In the genomic region with DNA sequence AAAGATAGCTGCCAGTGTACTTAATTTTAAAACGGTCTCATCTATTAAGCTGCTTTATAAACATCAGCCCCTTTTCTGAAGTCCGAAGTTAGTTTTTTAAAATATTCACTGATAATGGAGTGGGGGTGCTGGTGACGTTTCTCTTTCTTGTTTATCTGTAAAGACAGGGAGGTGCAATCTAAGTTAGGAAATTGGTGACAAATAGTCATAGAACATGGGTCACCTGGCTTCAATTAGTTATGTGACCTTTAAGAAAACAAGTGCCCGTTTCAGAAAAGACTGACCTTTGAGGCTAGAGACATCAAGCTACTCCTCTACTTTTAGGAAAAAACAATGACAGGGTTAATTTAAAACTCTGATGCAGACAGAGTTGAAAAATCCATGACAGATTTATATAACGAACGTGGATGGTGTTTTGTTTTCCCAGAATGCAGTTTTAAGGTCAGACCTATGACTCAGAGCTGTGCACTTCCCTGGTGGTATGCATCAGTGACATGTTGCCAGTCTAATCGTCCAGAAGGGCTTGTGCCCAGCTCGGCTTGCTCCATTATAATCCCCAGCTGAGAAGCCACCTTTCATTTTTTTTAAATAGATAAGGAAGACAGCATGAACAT, we compare ENCODE assay signal across 10 cellular contexts. TPM values are rescaled to one million over a fixed set of nuclear protein-coding genes. Genes with fewer than 3 reads are reported as not detected.
DNase-seq lines count a peak whose midpoint lies in the region; TF ChIP-seq lines count a peak whose summit lies in the region.
"Had no signal": no experiment of that assay in that cellular context is flagged by ENCODE, and none has a peak within 500 bp of the region (broad histone marks: within the 10 kb centered on the region; RNA-seq: fewer than 3 reads in every experiment).

No MANE protein-coding gene starts in this region.

- H3K9ac ChIP-seq in liver (ENCODE audit: low read depth in 1 of 2, low read length in 2 of 2) = peak overlapping the region; percentile 9 to 53

- no peaks in the 10 kb centered on the region for H3K27me3 ChIP-seq in liver (ENCODE audit: control insufficient read depth in 4 of 4, insufficient read depth in 4 of 4, low read length in 3 of 4)
- H3K27me3 ChIP-seq in uterus = no peaks in the 10 kb centered on the region
- no peaks in the 10 kb centered on the region for H3K27me3 ChIP-seq in HAP-1 (ENCODE audit: low read depth)

- in situ Hi-C loops in HAP-1 (cut with MboI; ENCODE audit: low sequenced_read_pairs) = no loop called here

- H3K36me3 ChIP-seq in liver (ENCODE audit: control insufficient read depth in 4 of 4, insufficient read depth in 3 of 4, low read depth in 1 of 4, low read length in 3 of 4) (no peaks in the 10 kb centered on the region), uterus (no peaks in the 10 kb centered on the region), HAP-1 (replicated peaks) (no peaks in the 10 kb centered on the region)

- peaks cover 1 to 17% (median 6%) of the 10 kb centered on the region in 4 donors for H3K4me1 ChIP-seq in liver (ENCODE audit: control insufficient read depth in 4 of 4, insufficient read depth in 4 of 4, low read length in 3 of 4)
- H3K4me1 ChIP-seq in uterus = peaks cover 0 to 9% of the 10 kb centered on the region in 2 donors
- H3K4me1 ChIP-seq in HAP-1 = peaks cover 6% of the 10 kb centered on the region; the same call in 1 of the 2 replicates

- H3K9me3 ChIP-seq in liver (ENCODE audit: control insufficient read depth in 4 of 4, low read length in 3 of 4) = no peaks in the 10 kb centered on the region
- H3K9me3 ChIP-seq in uterus = no peaks in the 10 kb centered on the region
- H3K9me3 ChIP-seq in HAP-1 = no peaks in the 10 kb centered on the region

- intact Hi-C loops in uterus (cut with DNase I; ENCODE audit: low total_unique reads) = no loop called here

- TF ChIP-seq POLR2A in uterus (IDR thresholded peaks at IDR 0.05) = no peak

- WGBS in liver = 9% methylated on average over 8 of the region's 8 CpGs

- H3K27ac ChIP-seq in liver (ENCODE audit: low read depth in 1 of 2, low read length in 2 of 2) (peak overlapping the region; percentile 65 to 82), uterus (peak overlapping the region; percentile 68 to 80), caudate nucleus (ENCODE audit: low read depth, low read length) (no peak overlapping the region)

- no peak for TF ChIP-seq CTCF in choroid plexus epithelial cell (conservative IDR thresholded peaks at IDR 0.05; ENCODE audit: low read depth, low read length)
- no peak for TF ChIP-seq CTCF in liver (IDR thresholded peaks at IDR 0.05; ENCODE audit: low read depth, low read length, missing input control)
- TF ChIP-seq CTCF in uterus (IDR thresholded peaks at IDR 0.05) = no peak

- no peak for TF ChIP-seq RAD21 in liver (IDR thresholded peaks at IDR 0.05)

- H3K4me3 ChIP-seq in choroid plexus epithelial cell (ENCODE audit: low read depth, low read length) = no peak overlapping the region
- H3K4me3 ChIP-seq in liver (ENCODE audit: low read depth in 1 of 3, low read length in 3 of 3) = peak overlapping the region in 1 of 3 donors; percentile 17
- no peak overlapping the region for H3K4me3 ChIP-seq in uterus
- H3K4me3 ChIP-seq in HAP-1 = no peak overlapping the region

- peak; percentile 9 for DNase-seq in NCI-H82 (lab: John Stamatoyannopoulos, UW)
- DNase-seq in NCI-H82 treated with DMSO at 0.1 percent for 48 hours (lab: John Stamatoyannopoulos, UW; ENCODE audit: unreplicated experiment) = no peak
- peak; percentile 49 for DNase-seq in choroid plexus epithelial cell (ENCODE audit: low read depth)
- no peak for DNase-seq in uterus
- DNase-seq in iPS-NIHi11 (ENCODE audit: low spot score) = no peak
- no peak for DNase-seq in HAP-1 (ENCODE audit: low spot score in 2 of 2)
- DNase-seq in caudate nucleus (lab: John Stamatoyannopoulos, UW) = no peak
- DNase-seq: NCI-H1417 treated with DMSO at 0.1 percent for 48 hours; stimulated activated CD4-positive, alpha-beta T cell treated with anti-CD3 and anti-CD28 coated beads, Interleukin-2, amount 100 ng/mL, for 48 hours had no signal

TF ChIP-seq in liver, 16 proteins besides CTCF, POLR2A, EP300 and RAD21:
- TF ChIP-seq NR2F2 (IDR thresholded peaks at IDR 0.05) (peak; percentile 9), SP1 (IDR thresholded peaks at IDR 0.05) (peak; percentile 46), RXRA (IDR thresholded peaks at IDR 0.05) (peak; percentile 2 to 19), EGR1 (IDR thresholded peaks at IDR 0.05; ENCODE audit: low read depth in 2 of 2) (no peak), HNF4A (conservative IDR thresholded peaks at IDR 0.05) (peak; percentile 27 to 42), JUND (IDR thresholded peaks at IDR 0.05) (peak in 1 of 2 donors; percentile 51)
- TF ChIP-seq, protein P1, sequence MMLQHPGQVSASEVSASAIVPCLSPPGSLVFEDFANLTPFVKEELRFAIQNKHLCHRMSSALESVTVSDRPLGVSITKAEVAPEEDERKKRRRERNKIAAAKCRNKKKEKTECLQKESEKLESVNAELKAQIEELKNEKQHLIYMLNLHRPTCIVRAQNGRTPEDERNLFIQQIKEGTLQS (IDR thresholded peaks at IDR 0.05) = no peak

RNA-seq across cellular contexts. Expression of a gene that starts 38.2 kb away (rescaled TPM):
- total RNA-seq in liver (10 to 100 TPM in 1 of 2 donors, 1 to 10 TPM in 1; 8.8 to 18.7 TPM), uterus (100 to 1,000 TPM; 279 to 745 (median 469) TPM)
- 10 to 100 TPM; 11.3 to 20.2 TPM for polyA plus RNA-seq in liver

Comparison
In these comparisons a context has a peak if more than half of its experiments do, and no peak if none do; other contexts are left out.
1. DNase-seq: peak in NCI-H82 (single experiment) and choroid plexus epithelial cell (single experiment); none in NCI-H82 treated with DMSO at 0.1 percent for 48 hours (single experiment), uterus (0 of 2), iPS-NIHi11 (single experiment), HAP-1 (0 of 2) and caudate nucleus (0 of 61).
2. RNA of a gene that starts 38.2 kb away (total RNA-seq): 279 to 745 TPM in uterus; 8.8 to 18.7 TPM in liver; every median in the first group is over 10 times any median in the second.